8 cellular contexts compared by ENCODE assay signal in the genomic region with DNA sequence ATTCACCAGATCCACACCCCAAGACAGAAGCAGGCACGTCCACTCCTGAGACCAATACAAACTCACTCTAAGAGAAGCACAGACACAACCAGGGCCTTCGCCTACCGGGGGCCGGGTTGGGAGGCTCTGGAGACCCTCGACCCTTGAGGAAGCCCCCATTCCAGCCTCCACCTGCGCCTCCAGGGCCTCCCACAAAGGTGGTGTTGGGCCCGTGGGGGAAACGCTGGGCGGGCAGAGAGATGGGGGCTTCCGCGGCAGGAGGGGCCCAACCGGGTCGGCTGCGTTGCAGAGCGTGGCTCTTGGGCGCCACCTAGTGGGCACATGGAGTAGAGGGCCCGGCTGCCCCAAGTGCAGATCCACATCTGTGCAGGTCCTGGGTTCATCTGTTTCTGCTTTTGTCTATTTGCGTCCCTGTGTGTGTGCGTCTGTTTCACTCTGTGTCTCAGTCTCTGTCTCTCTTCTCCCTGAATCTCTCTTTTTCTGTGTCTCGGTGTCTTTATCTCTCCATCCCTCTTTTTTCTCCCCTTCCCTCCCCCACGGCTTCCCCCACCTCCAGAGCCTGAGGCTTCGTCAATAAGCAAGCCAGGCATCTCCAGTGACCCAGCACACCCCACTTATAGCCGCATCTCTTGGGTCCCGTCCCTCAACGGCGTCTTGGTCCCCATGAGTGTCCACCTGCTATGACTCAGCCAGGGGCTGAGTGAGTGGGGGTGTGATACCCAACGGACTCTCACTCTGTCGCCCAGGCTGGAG. TPM values are rescaled to one million over a fixed set of nuclear protein-coding genes. Genes with fewer than 3 reads are reported as not detected.
DNase-seq lines count a peak whose midpoint lies in the region; ATAC-seq and TF ChIP-seq lines count a peak whose summit lies in the region.

No MANE protein-coding gene starts in this region.

- H3K4me1 Mint-ChIP-seq in CD8-positive, alpha-beta T cell (ENCODE audit: low read depth), result peaks cover 7% of the 10 kb centered on the region
- peaks cover 5% of the 10 kb centered on the region for H3K4me1 Mint-ChIP-seq in activated T-helper 2 cell treated with anti-CD3 and anti-CD28 coated beads, Interferon-gamma antibody, Interleukin-2, Interleukin-4, amounts not matched to agents 10 μg/mL and 5 μg/mL and 100 μg/mL, durations not matched to agents 14 hours and 24 hours and 36 hours (ENCODE audit: low read depth)

- intact Hi-C loops in CD8-positive, alpha-beta T cell (cut with DNase I, micrococcal nuclease), result loop anchor here in 1 of 2 experiments (1.0 kb wide), 2 partner anchors 30 to 530 kb away; no protein-coding TSS in a partner anchor
- intact Hi-C loops in activated T-helper 2 cell treated with anti-CD3 and anti-CD28 coated beads, Interferon-gamma antibody, Interleukin-2, Interleukin-4, amounts not matched to agents 10 μg/mL and 5 μg/mL and 100 μg/mL, durations not matched to agents 14 hours and 24 hours and 36 hours (cut with micrococcal nuclease), result no loop called here
- intact Hi-C loops in ovary (cut with DNase I), result loop anchor here in 1 of 4 donors (1.0 kb wide), 1 partner anchor 530 kb away; no protein-coding TSS in a partner anchor

- CTCF ChIA-PET in CD8-positive, alpha-beta T cell (lab: Charles Lee), result interaction anchor here (1.4 kb wide), 1 partner anchor 21 kb away, joined by 4 read pairs; no protein-coding TSS in a partner anchor

- no peak overlapping the region for H3K27ac ChIP-seq in CD8-positive, alpha-beta T cell (ENCODE audit: low read depth, low read length)
- H3K27ac ChIP-seq in ovary (no peak overlapping the region), tibial nerve (no peak overlapping the region)

- peak; percentile 98 for TF ChIP-seq CTCF in CD8-positive, alpha-beta T cell (IDR thresholded peaks at IDR 0.05)
- TF ChIP-seq CTCF in foreskin fibroblast (IDR thresholded peaks at IDR 0.05; ENCODE audit: low read depth, low read length) (peak; percentile 94), ovary (IDR thresholded peaks at IDR 0.05) (peak; percentile 83 to 94 (median 84)), tibial nerve (IDR thresholded peaks at IDR 0.05) (peak; percentile 92 to 99 (median 98))

- no peaks in the 10 kb centered on the region for H3K27me3 Mint-ChIP-seq in CD8-positive, alpha-beta T cell (ENCODE audit: low read depth)
- H3K27me3 Mint-ChIP-seq in activated T-helper 2 cell treated with anti-CD3 and anti-CD28 coated beads, Interferon-gamma antibody, Interleukin-2, Interleukin-4, amounts not matched to agents 10 μg/mL and 5 μg/mL and 100 μg/mL, durations not matched to agents 14 hours and 24 hours and 36 hours (ENCODE audit: low read depth), result no peaks in the 10 kb centered on the region

- H3K27me3 ChIP-seq in CD8-positive, alpha-beta T cell (ENCODE audit: insufficient read depth, low read length), result no peaks in the 10 kb centered on the region
- H3K27me3 ChIP-seq in ovary (no peaks in the 10 kb centered on the region), tibial nerve (no peaks in the 10 kb centered on the region)

- peak overlapping the region; percentile 21 for H3K27ac Mint-ChIP-seq in CD8-positive, alpha-beta T cell
- no peak overlapping the region for H3K27ac Mint-ChIP-seq in activated T-helper 2 cell treated with anti-CD3 and anti-CD28 coated beads, Interferon-gamma antibody, Interleukin-2, Interleukin-4, amounts not matched to agents 10 μg/mL and 5 μg/mL and 100 μg/mL, durations not matched to agents 14 hours and 24 hours and 36 hours

- DNase-seq in CD8-positive, alpha-beta T cell, result peak; percentile 46 to 85 (median 71)
- DNase-seq in HT1080 (ENCODE audit: low read depth), result peak; percentile 12
- peak; percentile 19 to 44 for DNase-seq in SHP77 (lab: John Stamatoyannopoulos, UW)
- DNase-seq in activated T-helper 2 cell treated with anti-CD3 and anti-CD28 coated beads, Interferon-gamma antibody, Interleukin-2, Interleukin-4, amounts not matched to agents 10 μg/mL and 5 μg/mL and 100 μg/mL, durations not matched to agents 14 hours and 24 hours and 36 hours (ENCODE audit: low spot score), result peak; percentile 58
- DNase-seq in foreskin fibroblast, result peak; percentile 50 to 86
- peak; percentile 51 to 82 (median 72) for DNase-seq in ovary
- DNase-seq in tibial nerve (ENCODE audit: low spot score in 2 of 2), result peak in 1 of 2 donors; percentile 58

- ATAC-seq in CD8-positive, alpha-beta T cell, result peak; percentile 93
- ATAC-seq in GM18868 (IDR thresholded peaks at IDR 0.05; ENCODE audit: unreplicated experiment), result no peak

- no peak overlapping the region for H3K4me3 ChIP-seq in CD8-positive, alpha-beta T cell (ENCODE audit: low read depth, low read length)
- H3K4me3 ChIP-seq in foreskin fibroblast (ENCODE audit: low read depth in 1 of 2, low read length in 2 of 2), result peak overlapping the region in 1 of 2 donors; percentile 14
- H3K4me3 ChIP-seq in ovary, result no peak overlapping the region
- no peak overlapping the region for H3K4me3 ChIP-seq in tibial nerve

- peaks cover 12% of the 10 kb centered on the region for H3K36me3 Mint-ChIP-seq in CD8-positive, alpha-beta T cell
- no peaks in the 10 kb centered on the region for H3K36me3 Mint-ChIP-seq in activated T-helper 2 cell treated with anti-CD3 and anti-CD28 coated beads, Interferon-gamma antibody, Interleukin-2, Interleukin-4, amounts not matched to agents 10 μg/mL and 5 μg/mL and 100 μg/mL, durations not matched to agents 14 hours and 24 hours and 36 hours (ENCODE audit: low read depth)

- peaks cover 3% of the 10 kb centered on the region for H3K36me3 ChIP-seq in CD8-positive, alpha-beta T cell (ENCODE audit: insufficient read depth, low read length)
- H3K36me3 ChIP-seq in ovary, result no peaks in the 10 kb centered on the region
- H3K36me3 ChIP-seq in tibial nerve, result peaks cover 0 to 24% (median 0%) of the 10 kb centered on the region in 3 donors

- POLR2A ChIA-PET in CD8-positive, alpha-beta T cell (lab: Charles Lee), result no interaction called here

- H3K9me3 ChIP-seq in CD8-positive, alpha-beta T cell (ENCODE audit: low read length), result no peaks in the 10 kb centered on the region
- H3K9me3 ChIP-seq in ovary (no peaks in the 10 kb centered on the region), tibial nerve (no peaks in the 10 kb centered on the region)

- no peaks in the 10 kb centered on the region for H3K9me3 Mint-ChIP-seq in CD8-positive, alpha-beta T cell
- no peaks in the 10 kb centered on the region for H3K9me3 Mint-ChIP-seq in activated T-helper 2 cell treated with anti-CD3 and anti-CD28 coated beads, Interferon-gamma antibody, Interleukin-2, Interleukin-4, amounts not matched to agents 10 μg/mL and 5 μg/mL and 100 μg/mL, durations not matched to agents 14 hours and 24 hours and 36 hours

- H3K4me1 ChIP-seq in CD8-positive, alpha-beta T cell (ENCODE audit: insufficient read depth, low read length), result no peaks in the 10 kb centered on the region
- H3K4me1 ChIP-seq in ovary (ENCODE audit: insufficient read depth), result peaks cover 1% of the 10 kb centered on the region
- H3K4me1 ChIP-seq in tibial nerve, result peaks cover 0 to 10% (median 2%) of the 10 kb centered on the region in 4 donors

- TF ChIP-seq EP300 in ovary (IDR thresholded peaks at IDR 0.05) (no peak), tibial nerve (IDR thresholded peaks at IDR 0.05) (no peak)

- H3K4me3 Mint-ChIP-seq in CD8-positive, alpha-beta T cell, result no peak overlapping the region
- H3K4me3 Mint-ChIP-seq in activated T-helper 2 cell treated with anti-CD3 and anti-CD28 coated beads, Interferon-gamma antibody, Interleukin-2, Interleukin-4, amounts not matched to agents 10 μg/mL and 5 μg/mL and 100 μg/mL, durations not matched to agents 14 hours and 24 hours and 36 hours (ENCODE audit: low read depth), result no peak overlapping the region

- 14 to 17% (median 16%) methylated on average over 27 to 28 of the region's 28 CpGs for WGBS in ovary, 3 donors
- WGBS in tibial nerve, 2 donors, result 24 to 47% methylated on average over 12 to 24 of the region's 28 CpGs

- TF ChIP-seq POLR2A in ovary (IDR thresholded peaks at IDR 0.05) (no peak), tibial nerve (IDR thresholded peaks at IDR 0.05) (no peak)

RNA-seq across cellular contexts. Expression of gene TINCR, which starts 10.5 kb away (rescaled TPM):
- 1 to 10 TPM; 1.1 to 1.8 TPM for total RNA-seq in CD8-positive, alpha-beta T cell
- 0.10 TPM in 1 of 2 replicates, not detected in the other for total RNA-seq in HT1080 (2014; rRNA removed; shearing (Covaris generic))
- polyA plus RNA-seq in HT1080 (2015; cell fraction: cytosol; rRNA removed), result 0.16 and 0.22 TPM in 2 replicates
- 0.87 and 2.4 TPM in 2 replicates for polyA plus RNA-seq in HT1080 (2015; cell fraction: nucleus; rRNA removed)
- 0.37 and 0.52 TPM in 2 replicates for total RNA-seq in activated T-helper 2 cell treated with anti-CD3 and anti-CD28 coated beads, Interferon-gamma antibody, Interleukin-2, Interleukin-4, amounts not matched to agents 10 μg/mL and 5 μg/mL and 100 μg/mL, durations not matched to agents 14 hours and 24 hours and 36 hours
- total RNA-seq in ovary (1 to 10 TPM in 2 of 7 donors, under 1 TPM in 5; 0.11 to 3.4 (median 0.48) TPM), tibial nerve (10 to 100 TPM in 1 of 4 donors, 1 to 10 TPM in 2, under 1 TPM in 1; 0.30 to 13.9 (median 5.1) TPM)
- polyA plus RNA-seq in ovary, result under 1 TPM; 0.18 to 0.35 TPM

RNA-seq across cellular contexts. Expression of gene SAFB2, which starts 44.3 kb away (rescaled TPM):
- total RNA-seq in CD8-positive, alpha-beta T cell, result 100 to 1,000 TPM; 293 to 302 TPM
- 32.7 and 33.2 TPM in 2 replicates for total RNA-seq in HT1080 (2014; rRNA removed; shearing (Covaris generic))
- 18.1 and 19.6 TPM in 2 replicates for polyA plus RNA-seq in HT1080 (2015; cell fraction: cytosol; rRNA removed)
- polyA plus RNA-seq in HT1080 (2015; cell fraction: nucleus; rRNA removed), result 86.8 and 98.8 TPM in 2 replicates
- total RNA-seq in activated T-helper 2 cell treated with anti-CD3 and anti-CD28 coated beads, Interferon-gamma antibody, Interleukin-2, Interleukin-4, amounts not matched to agents 10 μg/mL and 5 μg/mL and 100 μg/mL, durations not matched to agents 14 hours and 24 hours and 36 hours, result 96.1 and 96.7 TPM in 2 replicates
- total RNA-seq in ovary, result 100 to 1,000 TPM in 5 of 7 donors, 10 to 100 TPM in 2; 51.3 to 173 (median 109) TPM
- 100 to 1,000 TPM in 1 of 2 donors, 10 to 100 TPM in 1; 74.5 to 107 TPM for polyA plus RNA-seq in ovary
- 10 to 100 TPM; 58.1 to 99.8 (median 93.1) TPM for total RNA-seq in tibial nerve

RNA-seq across cellular contexts. Expression of gene SAFB, which starts 44.6 kb away (rescaled TPM):
- 100 to 1,000 TPM; 190 to 191 TPM for total RNA-seq in CD8-positive, alpha-beta T cell
- total RNA-seq in HT1080 (2014; rRNA removed; shearing (Covaris generic)), result 33.5 and 63.9 TPM in 2 replicates
- polyA plus RNA-seq in HT1080 (2015; cell fraction: cytosol; rRNA removed), result 31.0 and 33.3 TPM in 2 replicates
- polyA plus RNA-seq in HT1080 (2015; cell fraction: nucleus; rRNA removed), result 89.5 and 131 TPM in 2 replicates
- 132 and 143 TPM in 2 replicates for total RNA-seq in activated T-helper 2 cell treated with anti-CD3 and anti-CD28 coated beads, Interferon-gamma antibody, Interleukin-2, Interleukin-4, amounts not matched to agents 10 μg/mL and 5 μg/mL and 100 μg/mL, durations not matched to agents 14 hours and 24 hours and 36 hours
- total RNA-seq in ovary (100 to 1,000 TPM in 1 of 7 donors, 10 to 100 TPM in 6; 66.9 to 108 (median 88.7) TPM), tibial nerve (100 to 1,000 TPM; 121 to 252 (median 129) TPM)
- polyA plus RNA-seq in ovary, result 10 to 100 TPM; 64.1 to 72.5 TPM
